Comparison of ENCODE assay signal across 3 cellular contexts in the genomic region with DNA sequence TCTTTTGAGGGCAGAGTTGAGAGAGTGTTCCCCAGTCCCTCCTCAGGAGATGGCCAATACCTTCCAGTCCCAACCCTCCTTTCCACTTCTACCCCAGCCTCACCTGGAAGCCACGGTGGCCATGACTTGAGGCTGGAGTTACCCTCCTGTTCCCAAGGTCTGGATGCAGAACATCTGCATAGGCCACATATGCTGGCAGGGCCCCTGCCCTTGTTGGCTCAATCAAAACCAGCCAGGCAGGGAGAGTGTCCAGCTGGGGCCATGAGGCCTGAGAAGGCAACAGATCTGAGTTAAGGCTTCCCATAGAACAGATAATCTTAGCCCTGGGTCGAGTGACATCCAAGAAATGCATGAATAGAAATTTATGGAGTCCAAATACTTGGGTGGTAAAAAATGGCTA.
"Had no signal": no experiment of that assay in that cellular context is flagged by ENCODE, and none has a peak within 500 bp of the region (broad histone marks: within the 10 kb centered on the region; RNA-seq: fewer than 3 reads in every experiment).

No MANE protein-coding gene starts in this region.

- DNase-seq: GDM1, GF-D8 had no signal

- H3K4me3 ChIP-seq: GM12878 had no signal

- ATAC-seq: GM12878 had no signal
